ENCODE assay signal across 8 cellular contexts in genomic region chr6:132812255-132812732, GRCh38. TPM values are rescaled to one million over a fixed set of nuclear protein-coding genes. Genes with fewer than 3 reads are reported as not detected.
DNase-seq lines count a peak whose midpoint lies in the region; ATAC-seq, FAIRE-seq and TF ChIP-seq lines count a peak whose summit lies in the region.

No MANE protein-coding gene starts in this region.

- intact Hi-C loops in kidney (cut with DNase I), result no loop called here

- H3K9ac ChIP-seq in kidney (ENCODE audit: low read length in 2 of 2), result peak overlapping the region; percentile 4 to 68

- TF ChIP-seq CTCF in HFFc6 (IDR thresholded peaks at IDR 0.05) (no peak), kidney (IDR thresholded peaks at IDR 0.05; ENCODE audit: borderline replicate concordance, extremely low read depth, insufficient read depth) (no peak), thoracic aorta (IDR thresholded peaks at IDR 0.05) (no peak), GM13977 (IDR thresholded peaks at IDR 0.05; ENCODE audit: extremely low read depth, insufficient read depth, missing control alignments) (no peak)

- peaks cover 25% of the 10 kb centered on the region for H3K27me3 Mint-ChIP-seq in HFFc6 (ENCODE audit: insufficient read depth)
- peaks cover 14% of the 10 kb centered on the region for H3K27me3 Mint-ChIP-seq in activated naive CD8-positive, alpha-beta T cell treated with anti-CD3 and anti-CD28 coated beads, Interleukin-2, amount 10 ng/mL, durations not matched to agents 7 days and 5 days

- peaks cover 31% of the 10 kb centered on the region for H3K36me3 Mint-ChIP-seq in HFFc6 (ENCODE audit: low read depth)
- H3K36me3 Mint-ChIP-seq in activated naive CD8-positive, alpha-beta T cell treated with anti-CD3 and anti-CD28 coated beads, Interleukin-2, amount 10 ng/mL, durations not matched to agents 7 days and 5 days, result peaks cover 24% of the 10 kb centered on the region

- peaks cover 10% of the 10 kb centered on the region; the same call in 1 of the 2 replicates for H3K9me3 Mint-ChIP-seq in HFFc6
- H3K9me3 Mint-ChIP-seq in activated naive CD8-positive, alpha-beta T cell treated with anti-CD3 and anti-CD28 coated beads, Interleukin-2, amount 10 ng/mL, durations not matched to agents 7 days and 5 days, result no peaks in the 10 kb centered on the region

- H3K27me3 ChIP-seq in thoracic aorta (replicated peaks; ENCODE audit: insufficient read depth), result no peaks in the 10 kb centered on the region

- in situ Hi-C loops in GM13977 (cut with MboI; ENCODE audit: low pct_unique_long_range_greater_than_20kb, low sequenced_read_pairs, unreplicated experiment), result no loop called here

- H3K4me1 ChIP-seq in kidney (ENCODE audit: control insufficient read depth in 1 of 2, insufficient read depth in 1 of 2, low read depth in 1 of 2, low read length in 2 of 2) (peaks cover 8 to 15% of the 10 kb centered on the region in 2 donors), thoracic aorta (ENCODE audit: control insufficient read depth in 1 of 2, low read depth in 2 of 2) (peaks cover 24 to 29% of the 10 kb centered on the region in 2 donors)

- peak overlapping the region; percentile 93 for H3K4me3 Mint-ChIP-seq in HFFc6
- H3K4me3 Mint-ChIP-seq in activated naive CD8-positive, alpha-beta T cell treated with anti-CD3 and anti-CD28 coated beads, Interleukin-2, amount 10 ng/mL, durations not matched to agents 7 days and 5 days, result peak overlapping the region; percentile 90

- H3K4me1 Mint-ChIP-seq in HFFc6 (ENCODE audit: low read depth), result peaks cover 35% of the 10 kb centered on the region
- H3K4me1 Mint-ChIP-seq in activated naive CD8-positive, alpha-beta T cell treated with anti-CD3 and anti-CD28 coated beads, Interleukin-2, amount 10 ng/mL, durations not matched to agents 7 days and 5 days, result peaks cover 23% of the 10 kb centered on the region

- DNase-seq in Ammon's horn (ENCODE audit: low spot score) (peak; percentile 45), HFFc6 (peak; percentile 56), kidney (no peak), thoracic aorta (ENCODE audit: low spot score) (no peak), GM13977 (ENCODE audit: low spot score) (no peak)
- no peak for DNase-seq in activated naive CD8-positive, alpha-beta T cell treated with anti-CD3 and anti-CD28 coated beads, Interleukin-2, amount 10 ng/mL, durations not matched to agents 7 days and 5 days

- ATAC-seq in activated naive CD8-positive, alpha-beta T cell treated with anti-CD3 and anti-CD28 coated beads, Interleukin-2, amount 10 ng/mL, durations not matched to agents 7 days and 5 days (ENCODE audit: low read depth), result no peak
- ATAC-seq in thoracic aorta (ENCODE audit: insufficient number of reproducible peaks, low FRiP score, low read depth), result no peak
- no peak for ATAC-seq in HG03175 (IDR thresholded peaks at IDR 0.05; ENCODE audit: unreplicated experiment)
- no peak for ATAC-seq in GM19023 (IDR thresholded peaks at IDR 0.05; ENCODE audit: unreplicated experiment)

- H3K9me3 ChIP-seq in kidney (ENCODE audit: control insufficient read depth in 1 of 2, low read length in 2 of 2) (no peaks in the 10 kb centered on the region), thoracic aorta (no peaks in the 10 kb centered on the region)

- H3K36me3 ChIP-seq in kidney (ENCODE audit: control insufficient read depth in 1 of 2, insufficient read depth in 2 of 2, low read length in 2 of 2), result peaks cover under 1 to 12% of the 10 kb centered on the region in 2 donors
- peaks cover 12% of the 10 kb centered on the region for H3K36me3 ChIP-seq in thoracic aorta

- POLR2A ChIA-PET in activated naive CD8-positive, alpha-beta T cell treated with anti-CD3 and anti-CD28 coated beads, Interleukin-2, amount 10 ng/mL, durations not matched to agents 7 days and 5 days (lab: Charles Lee), result interaction anchor here (0.7 to 8.6 kb wide), 11 partner anchors 8 to 1312 kb away, joined by 3 to 112 read pairs (median 3); partner anchors contain the start of genes SLC18B1 and STX7

- FAIRE-seq in kidney (lab: Jason Lieb, UNC), result no peak

- H3K4me3 ChIP-seq in kidney (ENCODE audit: low read length in 2 of 2) (peak overlapping the region; percentile 95), thoracic aorta (peak overlapping the region; percentile 83)

- H3K27ac ChIP-seq in kidney (ENCODE audit: low read depth in 2 of 2, low read length in 2 of 2) (peak overlapping the region; percentile 84 to 96), thoracic aorta (peak overlapping the region; percentile 66 to 70)

- peak overlapping the region; percentile 95 for H3K27ac Mint-ChIP-seq in HFFc6
- H3K27ac Mint-ChIP-seq in activated naive CD8-positive, alpha-beta T cell treated with anti-CD3 and anti-CD28 coated beads, Interleukin-2, amount 10 ng/mL, durations not matched to agents 7 days and 5 days, result peak overlapping the region; percentile 98

RNA-seq across cellular contexts. Expression of gene RPS12, which starts 2.1 kb away (rescaled TPM):
- total RNA-seq in HFFc6 (2021; fragmentation: NEBNext Ultra II Directional; extraction: Animal tissue kit (Norgen Biotek cat#: 25700)), result 1,000 to 10,000 TPM in 4 of 6 experiments, 100 to 1,000 TPM in 2; 826 to 1,148 (median 1,037) TPM
- 1,000 to 10,000 TPM; 1,453 to 1,569 TPM for total RNA-seq in activated naive CD8-positive, alpha-beta T cell treated with anti-CD3 and anti-CD28 coated beads, Interleukin-2, amount 10 ng/mL, durations not matched to agents 7 days and 5 days
- 919 TPM for total RNA-seq in kidney
- polyA plus RNA-seq in kidney (ENCODE audit: insufficient read depth, low read depth, low replicate concordance), result 1,813 TPM
- total RNA-seq in thoracic aorta, result 100 to 1,000 TPM; 546 to 689 TPM

RNA-seq across cellular contexts. Expression of gene SLC18B1, which starts 13.9 kb away (rescaled TPM):
- 1 to 10 TPM; 2.9 to 4.1 (median 3.5) TPM for total RNA-seq in HFFc6 (2021; fragmentation: NEBNext Ultra II Directional; extraction: Animal tissue kit (Norgen Biotek cat#: 25700))
- total RNA-seq in activated naive CD8-positive, alpha-beta T cell treated with anti-CD3 and anti-CD28 coated beads, Interleukin-2, amount 10 ng/mL, durations not matched to agents 7 days and 5 days, result 1 to 10 TPM; 8.3 to 8.8 TPM
- total RNA-seq in kidney, result 17.2 TPM
- polyA plus RNA-seq in kidney (ENCODE audit: insufficient read depth, low read depth, low replicate concordance), result 16.9 TPM
- total RNA-seq in thoracic aorta, result 1 to 10 TPM; 3.9 to 6.1 TPM

RNA-seq across cellular contexts. Expression of gene VNN2, which starts 54.6 kb away (rescaled TPM):
- total RNA-seq in HFFc6 (2021; fragmentation: NEBNext Ultra II Directional; extraction: Animal tissue kit (Norgen Biotek cat#: 25700)), result not detected
- total RNA-seq in activated naive CD8-positive, alpha-beta T cell treated with anti-CD3 and anti-CD28 coated beads, Interleukin-2, amount 10 ng/mL, durations not matched to agents 7 days and 5 days, result 10 to 100 TPM; 30.4 to 31.5 TPM
- 6.7 TPM for total RNA-seq in kidney
- polyA plus RNA-seq in kidney (ENCODE audit: insufficient read depth, low read depth, low replicate concordance), result 1.7 TPM
- 1 to 10 TPM; 2.0 to 2.4 TPM for total RNA-seq in thoracic aorta

Comparison
In these comparisons a context has a peak if more than half of its experiments do, and no peak if none do; other contexts are left out.
1. DNase-seq: peak in Ammon's horn (single experiment) and HFFc6 (single experiment); none in activated naive CD8-positive, alpha-beta T cell treated with anti-CD3 and anti-CD28 coated beads, Interleukin-2, amount 10 ng/mL, durations not matched to agents 7 days and 5 days (single experiment), kidney (single experiment), thoracic aorta (single experiment) and GM13977 (single experiment).